Comparison of ENCODE assay signal across 22 cellular contexts in the genomic region with DNA sequence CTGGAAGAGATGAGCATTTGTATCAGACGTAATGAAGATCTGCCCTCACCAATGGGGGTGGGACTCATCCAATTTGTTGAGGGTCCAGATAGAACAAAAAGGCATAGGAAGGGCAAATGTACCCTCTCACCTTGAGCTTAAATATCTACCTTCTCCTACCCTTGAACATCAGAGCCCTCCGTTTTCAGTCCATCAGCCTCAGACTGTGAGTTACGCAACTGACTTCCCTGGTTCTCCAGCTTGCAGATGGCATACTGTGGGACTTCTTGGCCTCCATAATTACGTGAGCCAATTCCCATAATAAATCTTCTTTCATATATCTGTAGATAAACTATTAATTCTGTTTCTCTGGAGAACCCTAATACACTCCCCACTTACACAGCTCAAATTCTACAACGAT. TPM values are rescaled to one million over a fixed set of nuclear protein-coding genes. Genes with fewer than 3 reads are reported as not detected.
"Had no signal": no experiment of that assay in that cellular context is flagged by ENCODE, and none has a peak within 500 bp of the region (broad histone marks: within the 10 kb centered on the region; RNA-seq: fewer than 3 reads in every experiment).

No MANE protein-coding gene starts in this region.

- H3K4me2 ChIP-seq: SK-N-SH had no signal

- H3K27ac ChIP-seq: RWPE1 had no signal

- H3K9ac ChIP-seq: SK-N-SH had no signal

- ATAC-seq: Panc1, PC-3 had no signal

- H3K9me3 ChIP-seq: SK-N-SH had no signal

- DNase-seq: Kasumi-1, KG1, MM.1S, NCI-H1092 treated with DMSO at 0.1 percent for 48 hours, NCI-H1436, NCI-H187, NCI-H2029, NCI-H2081 treated with DMSO at 0.1 percent for 48 hours, NCI-H2171, NCI-H226, NCI-H446, NCI-H510A, NCI-H524 treated with DMSO at 0.1 percent for 48 hours, NCI-H69, NCI-H774, PC-3, SHP77, SK-N-SH had no signal

RNA-seq across cellular contexts. Expression of a gene that starts 56.5 kb away (rescaled TPM):
- total RNA-seq: OCI-LY7; T-helper 1 cell treated with Interleukin-12 subunit alpha and Interleukin-12 subunit beta and Interleukin-4 antibody, amounts not matched to agents 30 ng/mL and 1 ng/mL, for 36 hours had no signal
